9 cellular contexts compared by ENCODE assay signal in the genomic region with DNA sequence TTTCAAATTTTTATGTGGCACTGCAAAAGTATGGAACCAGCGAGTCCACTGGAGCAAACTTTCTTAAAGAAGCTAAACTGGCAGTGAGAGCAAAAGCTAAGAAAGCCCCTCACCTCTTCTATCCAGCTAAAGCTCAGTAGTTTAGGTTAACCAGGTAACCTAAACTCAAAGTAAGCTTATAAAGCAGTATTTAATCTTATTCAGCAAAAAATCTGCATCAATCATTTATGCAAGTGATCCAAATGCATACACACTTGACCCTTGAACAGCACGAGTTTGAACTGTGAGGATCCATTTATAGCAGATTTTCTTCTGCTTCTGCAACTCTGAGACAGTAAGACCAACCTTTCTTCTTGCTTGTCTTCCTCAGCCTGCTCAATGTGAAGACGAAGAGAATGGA.
"Had no signal": no experiment of that assay in that cellular context is flagged by ENCODE, and none has a peak within 500 bp of the region (broad histone marks: within the 10 kb centered on the region; RNA-seq: fewer than 3 reads in every experiment).

No MANE protein-coding gene starts in this region.

- H3K9ac ChIP-seq: KMS-11 had no signal

- H3K4me3 Mint-ChIP-seq: IgD-negative memory B cell had no signal

- H3K27me3 Mint-ChIP-seq: IgD-negative memory B cell had no signal

- FAIRE-seq: HTR-8/SVneo had no signal

- H3K4me2 ChIP-seq: KMS-11 had no signal

- H3K27ac ChIP-seq: HL-60, KMS-11 had no signal

- H3K4me1 Mint-ChIP-seq: IgD-negative memory B cell had no signal

- H3K27ac Mint-ChIP-seq: IgD-negative memory B cell had no signal

- H3K36me3 Mint-ChIP-seq: IgD-negative memory B cell had no signal

- DNase-seq: IMR-90, Karpas-422, Kasumi-1, KBM-7, KG1 had no signal
